Comparison of ENCODE assay signal across 1 cellular context in the genomic region with DNA sequence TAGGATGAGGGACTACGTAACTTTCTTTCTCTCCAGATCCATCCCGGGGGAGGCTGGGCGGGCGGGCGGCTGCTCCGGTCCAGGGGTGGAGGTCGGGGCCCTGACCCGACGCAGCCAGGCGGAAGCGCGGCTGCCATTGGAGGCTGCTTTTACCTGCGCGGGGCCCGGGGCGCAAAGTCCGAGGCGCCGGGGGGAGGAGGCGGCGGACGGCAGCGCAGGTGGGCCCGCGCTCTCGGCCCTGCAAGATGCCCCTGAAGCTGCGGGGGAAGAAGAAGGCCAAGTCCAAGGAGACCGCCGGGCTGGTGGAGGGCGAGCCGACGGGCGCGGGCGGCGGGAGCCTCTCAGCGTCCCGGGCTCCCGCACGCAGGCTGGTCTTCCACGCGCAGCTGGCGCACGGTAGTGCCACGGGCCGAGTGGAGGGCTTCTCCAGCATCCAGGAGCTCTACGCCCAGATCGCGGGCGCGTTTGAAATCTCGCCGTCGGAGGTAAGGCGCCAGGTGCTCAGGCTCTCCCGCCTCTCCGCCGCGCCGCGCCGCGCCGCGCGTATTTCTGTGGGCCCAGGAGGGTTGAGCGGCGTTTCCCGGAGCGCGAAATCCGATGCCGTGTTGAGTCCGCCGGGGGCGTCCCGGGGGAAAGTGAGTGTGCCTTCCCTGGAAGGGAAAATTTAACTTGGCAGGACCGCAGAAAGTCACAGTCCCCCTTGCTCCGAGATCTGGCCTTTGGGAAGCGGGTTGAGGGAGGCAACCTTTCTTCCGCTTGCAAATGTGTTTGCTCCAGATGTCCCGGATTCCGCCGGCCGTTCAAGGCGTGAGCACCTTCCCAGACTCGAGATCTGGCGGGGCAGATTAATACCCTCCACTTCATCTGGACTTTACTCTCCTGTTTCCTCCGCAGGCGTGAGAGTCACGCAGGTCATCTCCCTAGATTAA.
TF ChIP-seq lines count a peak whose summit lies in the region.

A gene with protein sequence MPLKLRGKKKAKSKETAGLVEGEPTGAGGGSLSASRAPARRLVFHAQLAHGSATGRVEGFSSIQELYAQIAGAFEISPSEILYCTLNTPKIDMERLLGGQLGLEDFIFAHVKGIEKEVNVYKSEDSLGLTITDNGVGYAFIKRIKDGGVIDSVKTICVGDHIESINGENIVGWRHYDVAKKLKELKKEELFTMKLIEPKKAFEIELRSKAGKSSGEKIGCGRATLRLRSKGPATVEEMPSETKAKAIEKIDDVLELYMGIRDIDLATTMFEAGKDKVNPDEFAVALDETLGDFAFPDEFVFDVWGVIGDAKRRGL (plus strand): TSS at position 117 of the 929 bp plus-strand sequence. CDS start 129 bp downstream, at position 246.

TF ChIP-seq in HepG2, 621 proteins besides CTCF, POLR2A, EP300 and RAD21 (continued from another document and continues in another):
- TF ChIP-seq, protein P1, sequence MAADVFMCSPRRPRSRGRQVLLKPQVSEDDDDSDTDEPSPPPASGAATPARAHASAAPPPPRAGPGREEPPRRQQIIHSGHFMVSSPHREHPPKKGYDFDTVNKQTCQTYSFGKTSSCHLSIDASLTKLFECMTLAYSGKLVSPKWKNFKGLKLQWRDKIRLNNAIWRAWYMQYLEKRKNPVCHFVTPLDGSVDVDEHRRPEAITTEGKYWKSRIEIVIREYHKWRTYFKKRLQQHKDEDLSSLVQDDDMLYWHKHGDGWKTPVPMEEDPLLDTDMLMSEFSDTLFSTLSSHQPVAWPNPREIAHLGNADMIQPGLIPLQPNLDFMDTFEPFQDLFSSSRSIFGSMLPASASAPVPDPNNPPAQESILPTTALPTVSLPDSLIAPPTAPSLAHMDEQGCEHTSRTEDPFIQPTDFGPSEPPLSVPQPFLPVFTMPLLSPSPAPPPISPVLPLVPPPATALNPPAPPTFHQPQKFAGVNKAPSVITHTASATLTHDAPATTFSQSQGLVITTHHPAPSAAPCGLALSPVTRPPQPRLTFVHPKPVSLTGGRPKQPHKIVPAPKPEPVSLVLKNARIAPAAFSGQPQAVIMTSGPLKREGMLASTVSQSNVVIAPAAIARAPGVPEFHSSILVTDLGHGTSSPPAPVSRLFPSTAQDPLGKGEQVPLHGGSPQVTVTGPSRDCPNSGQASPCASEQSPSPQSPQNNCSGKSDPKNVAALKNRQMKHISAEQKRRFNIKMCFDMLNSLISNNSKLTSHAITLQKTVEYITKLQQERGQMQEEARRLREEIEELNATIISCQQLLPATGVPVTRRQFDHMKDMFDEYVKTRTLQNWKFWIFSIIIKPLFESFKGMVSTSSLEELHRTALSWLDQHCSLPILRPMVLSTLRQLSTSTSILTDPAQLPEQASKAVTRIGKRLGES (CRISPR knock-in tag; IDR thresholded peaks at IDR 0.05; ENCODE audit: borderline replicate concordance): no peak
- TF ChIP-seq ZNF629 (CRISPR knock-in tag; conservative IDR thresholded peaks at IDR 0.05) (no peak), TCF7L2 (IDR thresholded peaks at IDR 0.05; ENCODE audit: low read depth, low read length) (no peak), ZNF234 (CRISPR knock-in tag; conservative IDR thresholded peaks at IDR 0.05) (no peak; the same call in 1 of the 2 replicates), SOX5 (CRISPR knock-in tag; IDR thresholded peaks at IDR 0.05; ENCODE audit: borderline replicate concordance) (no peak), ZNF737 (CRISPR knock-in tag; IDR thresholded peaks at IDR 0.05; ENCODE audit: borderline replicate concordance) (no peak), ZNF720 (CRISPR knock-in tag; IDR thresholded peaks at IDR 0.05) (no peak), ZFP36L2 (CRISPR knock-in tag; IDR thresholded peaks at IDR 0.05) (no peak), POLR2AphosphoS5 (IDR thresholded peaks at IDR 0.05; ENCODE audit: low read depth, low read length) (peak; percentile 43; the same call in 1 of the 2 replicates), KMT2B (CRISPR knock-in tag; IDR thresholded peaks at IDR 0.05) (peak; percentile 36; the same call in 1 of the 2 replicates), AKAP8 (CRISPR knock-in tag; IDR thresholded peaks at IDR 0.05) (no peak), RBFOX2 (IDR thresholded peaks at IDR 0.05; ENCODE audit: low read depth, low read length) (peak; percentile 87), ZNF558 (CRISPR knock-in tag; IDR thresholded peaks at IDR 0.05; ENCODE audit: borderline replicate concordance) (peak; percentile 32; the same call in 1 of the 2 replicates)
- TF ChIP-seq, protein P2, sequence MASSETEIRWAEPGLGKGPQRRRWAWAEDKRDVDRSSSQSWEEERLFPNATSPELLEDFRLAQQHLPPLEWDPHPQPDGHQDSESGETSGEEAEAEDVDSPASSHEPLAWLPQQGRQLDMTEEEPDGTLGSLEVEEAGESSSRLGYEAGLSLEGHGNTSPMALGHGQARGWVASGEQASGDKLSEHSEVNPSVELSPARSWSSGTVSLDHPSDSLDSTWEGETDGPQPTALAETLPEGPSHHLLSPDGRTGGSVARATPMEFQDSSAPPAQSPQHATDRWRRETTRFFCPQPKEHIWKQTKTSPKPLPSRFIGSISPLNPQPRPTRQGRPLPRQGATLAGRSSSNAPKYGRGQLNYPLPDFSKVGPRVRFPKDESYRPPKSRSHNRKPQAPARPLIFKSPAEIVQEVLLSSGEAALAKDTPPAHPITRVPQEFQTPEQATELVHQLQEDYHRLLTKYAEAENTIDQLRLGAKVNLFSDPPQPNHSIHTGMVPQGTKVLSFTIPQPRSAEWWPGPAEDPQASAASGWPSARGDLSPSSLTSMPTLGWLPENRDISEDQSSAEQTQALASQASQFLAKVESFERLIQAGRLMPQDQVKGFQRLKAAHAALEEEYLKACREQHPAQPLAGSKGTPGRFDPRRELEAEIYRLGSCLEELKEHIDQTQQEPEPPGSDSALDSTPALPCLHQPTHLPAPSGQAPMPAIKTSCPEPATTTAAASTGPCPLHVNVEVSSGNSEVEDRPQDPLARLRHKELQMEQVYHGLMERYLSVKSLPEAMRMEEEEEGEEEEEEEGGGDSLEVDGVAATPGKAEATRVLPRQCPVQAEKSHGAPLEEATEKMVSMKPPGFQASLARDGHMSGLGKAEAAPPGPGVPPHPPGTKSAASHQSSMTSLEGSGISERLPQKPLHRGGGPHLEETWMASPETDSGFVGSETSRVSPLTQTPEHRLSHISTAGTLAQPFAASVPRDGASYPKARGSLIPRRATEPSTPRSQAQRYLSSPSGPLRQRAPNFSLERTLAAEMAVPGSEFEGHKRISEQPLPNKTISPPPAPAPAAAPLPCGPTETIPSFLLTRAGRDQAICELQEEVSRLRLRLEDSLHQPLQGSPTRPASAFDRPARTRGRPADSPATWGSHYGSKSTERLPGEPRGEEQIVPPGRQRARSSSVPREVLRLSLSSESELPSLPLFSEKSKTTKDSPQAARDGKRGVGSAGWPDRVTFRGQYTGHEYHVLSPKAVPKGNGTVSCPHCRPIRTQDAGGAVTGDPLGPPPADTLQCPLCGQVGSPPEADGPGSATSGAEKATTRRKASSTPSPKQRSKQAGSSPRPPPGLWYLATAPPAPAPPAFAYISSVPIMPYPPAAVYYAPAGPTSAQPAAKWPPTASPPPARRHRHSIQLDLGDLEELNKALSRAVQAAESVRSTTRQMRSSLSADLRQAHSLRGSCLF (CRISPR knock-in tag; IDR thresholded peaks at IDR 0.05; ENCODE audit: borderline replicate concordance): no peak
- TF ChIP-seq, protein P3, sequence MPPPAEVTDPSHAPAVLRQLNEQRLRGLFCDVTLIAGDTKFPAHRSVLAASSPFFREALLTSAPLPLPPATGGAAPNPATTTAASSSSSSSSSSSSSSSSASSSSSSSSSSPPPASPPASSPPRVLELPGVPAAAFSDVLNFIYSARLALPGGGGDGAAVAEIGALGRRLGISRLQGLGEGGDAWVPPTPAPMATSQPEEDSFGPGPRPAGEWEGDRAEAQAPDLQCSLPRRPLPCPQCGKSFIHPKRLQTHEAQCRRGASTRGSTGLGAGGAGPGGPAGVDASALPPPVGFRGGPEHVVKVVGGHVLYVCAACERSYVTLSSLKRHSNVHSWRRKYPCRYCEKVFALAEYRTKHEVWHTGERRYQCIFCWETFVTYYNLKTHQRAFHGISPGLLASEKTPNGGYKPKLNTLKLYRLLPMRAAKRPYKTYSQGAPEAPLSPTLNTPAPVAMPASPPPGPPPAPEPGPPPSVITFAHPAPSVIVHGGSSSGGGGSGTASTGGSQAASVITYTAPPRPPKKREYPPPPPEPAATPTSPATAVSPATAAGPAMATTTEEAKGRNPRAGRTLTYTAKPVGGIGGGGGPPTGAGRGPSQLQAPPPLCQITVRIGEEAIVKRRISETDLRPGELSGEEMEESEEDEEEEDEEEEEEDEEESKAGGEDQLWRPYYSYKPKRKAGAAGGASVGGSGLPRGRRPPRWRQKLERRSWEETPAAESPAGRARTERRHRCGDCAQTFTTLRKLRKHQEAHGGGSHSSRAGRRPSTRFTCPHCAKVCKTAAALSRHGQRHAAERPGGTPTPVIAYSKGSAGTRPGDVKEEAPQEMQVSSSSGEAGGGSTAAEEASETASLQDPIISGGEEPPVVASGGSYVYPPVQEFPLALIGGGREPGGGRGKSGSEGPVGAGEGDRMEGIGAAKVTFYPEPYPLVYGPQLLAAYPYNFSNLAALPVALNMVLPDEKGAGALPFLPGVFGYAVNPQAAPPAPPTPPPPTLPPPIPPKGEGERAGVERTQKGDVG (CRISPR knock-in tag; IDR thresholded peaks at IDR 0.05; ENCODE audit: borderline replicate concordance): peak; percentile 32; the same call in 1 of the 2 replicates
- TF ChIP-seq, protein P4, sequence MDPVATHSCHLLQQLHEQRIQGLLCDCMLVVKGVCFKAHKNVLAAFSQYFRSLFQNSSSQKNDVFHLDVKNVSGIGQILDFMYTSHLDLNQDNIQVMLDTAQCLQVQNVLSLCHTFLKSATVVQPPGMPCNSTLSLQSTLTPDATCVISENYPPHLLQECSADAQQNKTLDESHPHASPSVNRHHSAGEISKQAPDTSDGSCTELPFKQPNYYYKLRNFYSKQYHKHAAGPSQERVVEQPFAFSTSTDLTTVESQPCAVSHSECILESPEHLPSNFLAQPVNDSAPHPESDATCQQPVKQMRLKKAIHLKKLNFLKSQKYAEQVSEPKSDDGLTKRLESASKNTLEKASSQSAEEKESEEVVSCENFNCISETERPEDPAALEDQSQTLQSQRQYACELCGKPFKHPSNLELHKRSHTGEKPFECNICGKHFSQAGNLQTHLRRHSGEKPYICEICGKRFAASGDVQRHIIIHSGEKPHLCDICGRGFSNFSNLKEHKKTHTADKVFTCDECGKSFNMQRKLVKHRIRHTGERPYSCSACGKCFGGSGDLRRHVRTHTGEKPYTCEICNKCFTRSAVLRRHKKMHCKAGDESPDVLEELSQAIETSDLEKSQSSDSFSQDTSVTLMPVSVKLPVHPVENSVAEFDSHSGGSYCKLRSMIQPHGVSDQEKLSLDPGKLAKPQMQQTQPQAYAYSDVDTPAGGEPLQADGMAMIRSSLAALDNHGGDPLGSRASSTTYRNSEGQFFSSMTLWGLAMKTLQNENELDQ (CRISPR knock-in tag; IDR thresholded peaks at IDR 0.05; ENCODE audit: borderline replicate concordance): no peak
- TF ChIP-seq, protein P5, sequence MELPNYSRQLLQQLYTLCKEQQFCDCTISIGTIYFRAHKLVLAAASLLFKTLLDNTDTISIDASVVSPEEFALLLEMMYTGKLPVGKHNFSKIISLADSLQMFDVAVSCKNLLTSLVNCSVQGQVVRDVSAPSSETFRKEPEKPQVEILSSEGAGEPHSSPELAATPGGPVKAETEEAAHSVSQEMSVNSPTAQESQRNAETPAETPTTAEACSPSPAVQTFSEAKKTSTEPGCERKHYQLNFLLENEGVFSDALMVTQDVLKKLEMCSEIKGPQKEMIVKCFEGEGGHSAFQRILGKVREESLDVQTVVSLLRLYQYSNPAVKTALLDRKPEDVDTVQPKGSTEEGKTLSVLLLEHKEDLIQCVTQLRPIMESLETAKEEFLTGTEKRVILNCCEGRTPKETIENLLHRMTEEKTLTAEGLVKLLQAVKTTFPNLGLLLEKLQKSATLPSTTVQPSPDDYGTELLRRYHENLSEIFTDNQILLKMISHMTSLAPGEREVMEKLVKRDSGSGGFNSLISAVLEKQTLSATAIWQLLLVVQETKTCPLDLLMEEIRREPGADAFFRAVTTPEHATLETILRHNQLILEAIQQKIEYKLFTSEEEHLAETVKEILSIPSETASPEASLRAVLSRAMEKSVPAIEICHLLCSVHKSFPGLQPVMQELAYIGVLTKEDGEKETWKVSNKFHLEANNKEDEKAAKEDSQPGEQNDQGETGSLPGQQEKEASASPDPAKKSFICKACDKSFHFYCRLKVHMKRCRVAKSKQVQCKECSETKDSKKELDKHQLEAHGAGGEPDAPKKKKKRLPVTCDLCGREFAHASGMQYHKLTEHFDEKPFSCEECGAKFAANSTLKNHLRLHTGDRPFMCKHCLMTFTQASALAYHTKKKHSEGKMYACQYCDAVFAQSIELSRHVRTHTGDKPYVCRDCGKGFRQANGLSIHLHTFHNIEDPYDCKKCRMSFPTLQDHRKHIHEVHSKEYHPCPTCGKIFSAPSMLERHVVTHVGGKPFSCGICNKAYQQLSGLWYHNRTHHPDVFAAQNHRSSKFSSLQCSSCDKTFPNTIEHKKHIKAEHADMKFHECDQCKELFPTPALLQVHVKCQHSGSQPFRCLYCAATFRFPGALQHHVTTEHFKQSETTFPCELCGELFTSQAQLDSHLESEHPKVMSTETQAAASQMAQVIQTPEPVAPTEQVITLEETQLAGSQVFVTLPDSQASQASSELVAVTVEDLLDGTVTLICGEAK (IDR thresholded peaks at IDR 0.05): no peak
- TF ChIP-seq, protein P5 (CRISPR knock-in tag; IDR thresholded peaks at IDR 0.05): no peak; the same call in 1 of the 2 replicates
